In the genomic region with DNA sequence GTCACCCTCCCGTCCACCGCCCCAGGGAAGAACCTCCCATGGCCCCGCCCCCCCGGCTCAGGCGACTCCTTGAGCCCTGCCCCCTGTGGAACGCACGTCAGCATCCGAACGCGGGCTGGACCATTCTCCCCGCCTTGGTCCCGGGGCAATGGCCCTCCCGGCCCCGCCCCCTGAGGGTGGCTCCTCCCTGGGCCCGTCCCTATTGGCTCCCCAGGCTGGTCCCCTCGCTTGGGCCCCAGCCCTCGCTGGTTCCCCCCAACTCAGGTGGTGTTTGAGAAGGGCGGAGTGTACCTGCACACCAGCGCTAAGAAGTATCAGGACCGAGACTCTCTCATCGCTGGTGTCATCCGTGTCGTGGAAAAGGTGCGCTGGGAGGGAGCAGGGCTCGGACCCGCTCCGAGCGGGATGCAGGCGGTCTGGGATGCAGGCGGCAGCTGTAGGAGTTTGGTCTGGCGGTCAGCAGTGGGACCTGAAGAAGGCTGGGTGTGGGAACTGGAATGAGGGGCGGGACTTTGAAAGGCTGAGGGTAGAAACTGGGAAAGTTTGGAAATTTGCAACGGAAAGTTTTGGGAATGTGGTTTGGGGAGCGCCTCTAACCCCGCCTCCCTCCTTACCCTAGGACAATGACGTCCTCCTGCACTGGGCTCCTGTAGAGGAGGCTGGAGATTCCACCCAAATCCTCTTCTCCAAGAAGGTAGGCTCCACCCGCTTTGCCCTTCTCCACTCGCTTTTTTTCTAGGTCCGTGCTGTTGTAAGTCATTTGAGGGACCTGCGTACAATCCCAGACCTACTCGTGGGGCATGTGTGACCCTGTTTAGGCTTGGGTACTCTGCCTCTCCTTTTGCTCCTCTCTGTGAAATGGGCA, we compare ENCODE assay signal across 8 cellular contexts. TPM values are rescaled to one million over a fixed set of nuclear protein-coding genes. Genes with fewer than 3 reads are reported as not detected.
A peak's percentile ranks its signal among the peaks of the same experiment; 100 is the strongest.
DNase-seq lines count a peak whose midpoint lies in the region; ATAC-seq and TF ChIP-seq lines count a peak whose summit lies in the region.

No MANE protein-coding gene starts in this region.

- H3K4me3 ChIP-seq in kidney epithelial cell (ENCODE audit: low read depth, low read length) = peak overlapping the region; percentile 81

- H3K36me3 ChIP-seq in kidney epithelial cell (ENCODE audit: control insufficient read depth, insufficient read depth, low read length) = peaks cover 6% of the 10 kb centered on the region

- TF ChIP-seq CTCF in activated B cell treated with CpG ODN at 0.5 μM for 24 hours (IDR thresholded peaks at IDR 0.05) (no peak), kidney epithelial cell (IDR thresholded peaks at IDR 0.05; ENCODE audit: insufficient read depth, low read length, poor library complexity, severe bottlenecking) (no peak)

- H3K4me3 Mint-ChIP-seq in activated B cell treated with CpG ODN at 0.5 μM for 24 hours = no peak overlapping the region

- ATAC-seq in GM19023 (IDR thresholded peaks at IDR 0.05; ENCODE audit: unreplicated experiment) = peak; percentile 47
- peak; percentile 39 for ATAC-seq in HG03159 (IDR thresholded peaks at IDR 0.05; ENCODE audit: unreplicated experiment)
- peak; percentile 64 for ATAC-seq in activated B cell treated with CpG ODN at 0.5 μM for 24 hours (ENCODE audit: low read depth)

- peaks cover 43% of the 10 kb centered on the region for H3K36me3 Mint-ChIP-seq in activated B cell treated with CpG ODN at 0.5 μM for 24 hours (ENCODE audit: low read depth)

- no peaks in the 10 kb centered on the region for H3K27me3 ChIP-seq in kidney epithelial cell (ENCODE audit: control insufficient read depth, insufficient read depth, low read length)

- DNase-seq in AG20443 (ENCODE audit: low spot score) (peak; percentile 98), NCI-H2227 treated with DMSO at 0.1 percent for 48 hours (lab: John Stamatoyannopoulos, UW) (peak; percentile 92), activated B cell treated with CpG ODN at 0.5 μM for 24 hours (no peak), cerebellar nuclear complex (lab: John Stamatoyannopoulos, UW) (peak; percentile 52 to 81), kidney epithelial cell (ENCODE audit: low read depth) (no peak)
- DNase-seq in stimulated activated CD4-positive, alpha-beta T cell treated with anti-CD3 and anti-CD28 coated beads, Interleukin-15, amount 100 ng/mL, for 48 hours (ENCODE audit: low read depth in 2 of 2) = peak; percentile 98 to 99

- no peaks in the 10 kb centered on the region for H3K27me3 Mint-ChIP-seq in activated B cell treated with CpG ODN at 0.5 μM for 24 hours

- intact Hi-C loops in activated B cell treated with CpG ODN at 0.5 μM for 24 hours (cut with micrococcal nuclease) = loop anchor here (1.0 to 10.0 kb wide), 21 partner anchors 9 to 1239 kb away; partner anchors contain the start of genes ALDH16A1, ATF5, C19orf73 and FUZ

- CTCF ChIA-PET in activated B cell treated with CpG ODN at 0.5 μM for 24 hours (lab: Charles Lee) = no interaction called here

- H3K9me3 Mint-ChIP-seq in activated B cell treated with CpG ODN at 0.5 μM for 24 hours = no peaks in the 10 kb centered on the region

- no peak overlapping the region for H3K27ac Mint-ChIP-seq in activated B cell treated with CpG ODN at 0.5 μM for 24 hours

- peaks cover 25% of the 10 kb centered on the region for H3K4me1 Mint-ChIP-seq in activated B cell treated with CpG ODN at 0.5 μM for 24 hours

- POLR2A ChIA-PET in activated B cell treated with CpG ODN at 0.5 μM for 24 hours (lab: Charles Lee) = interaction anchor here (1.0 to 4.5 kb wide), 22 partner anchors 10 to 451 kb away, joined by 4 to 73 read pairs (median 14); partner anchors contain the start of genes AP2A1, ATF5, FUZ and IL4I1

RNA-seq across cellular contexts. Expression of gene TBC1D17, which starts 0.6 kb away (rescaled TPM):
- total RNA-seq in activated B cell treated with CpG ODN at 0.5 μM for 24 hours = 51.1 and 57.0 TPM in 2 replicates
- total RNA-seq in kidney epithelial cell = 17.4 and 28.1 TPM in 2 replicates

RNA-seq across cellular contexts. Expression of gene AKT1S1, which starts 1.0 kb away (rescaled TPM):
- total RNA-seq in activated B cell treated with CpG ODN at 0.5 μM for 24 hours = 21.3 and 28.7 TPM in 2 replicates
- 23.2 and 34.6 TPM in 2 replicates for total RNA-seq in kidney epithelial cell

RNA-seq across cellular contexts. Expression of gene PNKP, which starts 10.7 kb away (rescaled TPM):
- total RNA-seq in activated B cell treated with CpG ODN at 0.5 μM for 24 hours = 174 and 205 TPM in 2 replicates
- 69.3 and 78.2 TPM in 2 replicates for total RNA-seq in kidney epithelial cell

RNA-seq across cellular contexts. Expression of gene IL4I1, which starts 18.6 kb away (rescaled TPM):
- total RNA-seq in activated B cell treated with CpG ODN at 0.5 μM for 24 hours = 24.0 and 25.5 TPM in 2 replicates
- 6.2 and 8.2 TPM in 2 replicates for total RNA-seq in kidney epithelial cell

RNA-seq across cellular contexts. Expression of gene PTOV1, which starts 27.2 kb away (rescaled TPM):
- 103 and 107 TPM in 2 replicates for total RNA-seq in activated B cell treated with CpG ODN at 0.5 μM for 24 hours
- total RNA-seq in kidney epithelial cell = 47.9 and 71.1 TPM in 2 replicates

Comparison
In these comparisons a context has a peak if more than half of its experiments do, and no peak if none do; other contexts are left out.
1. DNase-seq: peak in AG20443 (single experiment), NCI-H2227 treated with DMSO at 0.1 percent for 48 hours (single experiment), cerebellar nuclear complex (2 of 2) and stimulated activated CD4-positive, alpha-beta T cell treated with anti-CD3 and anti-CD28 coated beads, Interleukin-15, amount 100 ng/mL, for 48 hours (2 of 2); none in activated B cell treated with CpG ODN at 0.5 μM for 24 hours (single experiment) and kidney epithelial cell (single experiment).
2. Peak in every context shown above with its lines, with median percentiles within 50 percentile points of each other: ATAC-seq.